ENCODE assay signal across 5 cellular contexts in genomic region chr13:110826101-110826500, GRCh38.
"Had no signal": no experiment of that assay in that cellular context is flagged by ENCODE, and none has a peak within 500 bp of the region (broad histone marks: within the 10 kb centered on the region; RNA-seq: fewer than 3 reads in every experiment).

No MANE protein-coding gene starts in this region.

- H3K4me3 ChIP-seq: GM23248 had no signal

- DNase-seq: GM23248, GOT3, HCEC 1CT, IMR-90 had no signal

- H3K27ac ChIP-seq: GM23248 had no signal

- FAIRE-seq: HTR-8/SVneo had no signal
